In genomic region chr11:65428578-65429068, GRCh38 we compare ENCODE assay signal across 1 cellular context.
TF ChIP-seq lines count a peak whose summit lies in the region.

No MANE protein-coding gene starts in this region.

TF ChIP-seq in HepG2, 621 proteins besides CTCF, POLR2A, EP300 and RAD21 (continued from another document):
- no peak for TF ChIP-seq MED8 (CRISPR knock-in tag; IDR thresholded peaks at IDR 0.05; ENCODE audit: insufficient replicate concordance)
- TF ChIP-seq PCBP2 (optimal IDR thresholded peaks at IDR 0.05; ENCODE audit: low read depth, low read length, poor library complexity, severe bottlenecking), result no peak
- no peak for TF ChIP-seq FOXP1 (IDR thresholded peaks at IDR 0.05)
- TF ChIP-seq FOXP1 (CRISPR knock-in tag; IDR thresholded peaks at IDR 0.05), result no peak
- TF ChIP-seq TFAP4 (IDR thresholded peaks at IDR 0.05; ENCODE audit: borderline replicate concordance, low read depth), result no peak
- no peak for TF ChIP-seq ZNF501 (CRISPR knock-in tag; IDR thresholded peaks at IDR 0.05)
- no peak for TF ChIP-seq ZBTB8A (CRISPR knock-in tag; IDR thresholded peaks at IDR 0.05; ENCODE audit: borderline replicate concordance, low read depth)
- no peak for TF ChIP-seq RXRB (CRISPR knock-in tag; IDR thresholded peaks at IDR 0.05; ENCODE audit: borderline replicate concordance)
- 0 out of 2 replicates have a peak, but pooled peaks have one; percentile 5 for TF ChIP-seq HNRNPL (IDR thresholded peaks at IDR 0.05; ENCODE audit: low read depth, low read length)
- no peak for TF ChIP-seq ZNF724P (CRISPR knock-in tag; IDR thresholded peaks at IDR 0.05; ENCODE audit: borderline replicate concordance)
- TF ChIP-seq HNRNPUL1 (IDR thresholded peaks at IDR 0.05; ENCODE audit: low read depth, low read length), result 0 out of 2 replicates have a peak, but pooled peaks have one; percentile 14
- TF ChIP-seq TEF (CRISPR knock-in tag; IDR thresholded peaks at IDR 0.05), result no peak
- peak; percentile 55; the same call in 1 of the 2 replicates for TF ChIP-seq AFF4 (CRISPR knock-in tag; IDR thresholded peaks at IDR 0.05)
- TF ChIP-seq ZNF775 (CRISPR knock-in tag; IDR thresholded peaks at IDR 0.05; ENCODE audit: borderline replicate concordance), result no peak
- no peak for TF ChIP-seq YEATS4 (CRISPR knock-in tag; IDR thresholded peaks at IDR 0.05; ENCODE audit: borderline replicate concordance)
- TF ChIP-seq, protein P1, sequence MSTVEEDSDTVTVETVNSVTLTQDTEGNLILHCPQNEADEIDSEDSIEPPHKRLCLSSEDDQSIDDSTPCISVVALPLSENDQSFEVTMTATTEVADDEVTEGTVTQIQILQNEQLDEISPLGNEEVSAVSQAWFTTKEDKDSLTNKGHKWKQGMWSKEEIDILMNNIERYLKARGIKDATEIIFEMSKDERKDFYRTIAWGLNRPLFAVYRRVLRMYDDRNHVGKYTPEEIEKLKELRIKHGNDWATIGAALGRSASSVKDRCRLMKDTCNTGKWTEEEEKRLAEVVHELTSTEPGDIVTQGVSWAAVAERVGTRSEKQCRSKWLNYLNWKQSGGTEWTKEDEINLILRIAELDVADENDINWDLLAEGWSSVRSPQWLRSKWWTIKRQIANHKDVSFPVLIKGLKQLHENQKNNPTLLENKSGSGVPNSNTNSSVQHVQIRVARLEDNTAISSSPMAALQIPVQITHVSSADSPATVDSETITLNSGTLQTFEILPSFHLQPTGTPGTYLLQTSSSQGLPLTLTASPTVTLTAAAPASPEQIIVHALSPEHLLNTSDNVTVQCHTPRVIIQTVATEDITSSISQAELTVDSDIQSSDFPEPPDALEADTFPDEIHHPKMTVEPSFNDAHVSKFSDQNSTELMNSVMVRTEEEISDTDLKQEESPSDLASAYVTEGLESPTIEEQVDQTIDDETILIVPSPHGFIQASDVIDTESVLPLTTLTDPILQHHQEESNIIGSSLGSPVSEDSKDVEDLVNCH (CRISPR knock-in tag; IDR thresholded peaks at IDR 0.05), result no peak
- TF ChIP-seq THAP11 (CRISPR knock-in tag; IDR thresholded peaks at IDR 0.05), result peak; percentile 33; the same call in 1 of the 2 replicates
- no peak for TF ChIP-seq ZNF354B (CRISPR knock-in tag; IDR thresholded peaks at IDR 0.05)
- no peak for TF ChIP-seq ZNF776 (CRISPR knock-in tag; IDR thresholded peaks at IDR 0.05)
